8 cellular contexts compared by ENCODE assay signal in the genomic region with DNA sequence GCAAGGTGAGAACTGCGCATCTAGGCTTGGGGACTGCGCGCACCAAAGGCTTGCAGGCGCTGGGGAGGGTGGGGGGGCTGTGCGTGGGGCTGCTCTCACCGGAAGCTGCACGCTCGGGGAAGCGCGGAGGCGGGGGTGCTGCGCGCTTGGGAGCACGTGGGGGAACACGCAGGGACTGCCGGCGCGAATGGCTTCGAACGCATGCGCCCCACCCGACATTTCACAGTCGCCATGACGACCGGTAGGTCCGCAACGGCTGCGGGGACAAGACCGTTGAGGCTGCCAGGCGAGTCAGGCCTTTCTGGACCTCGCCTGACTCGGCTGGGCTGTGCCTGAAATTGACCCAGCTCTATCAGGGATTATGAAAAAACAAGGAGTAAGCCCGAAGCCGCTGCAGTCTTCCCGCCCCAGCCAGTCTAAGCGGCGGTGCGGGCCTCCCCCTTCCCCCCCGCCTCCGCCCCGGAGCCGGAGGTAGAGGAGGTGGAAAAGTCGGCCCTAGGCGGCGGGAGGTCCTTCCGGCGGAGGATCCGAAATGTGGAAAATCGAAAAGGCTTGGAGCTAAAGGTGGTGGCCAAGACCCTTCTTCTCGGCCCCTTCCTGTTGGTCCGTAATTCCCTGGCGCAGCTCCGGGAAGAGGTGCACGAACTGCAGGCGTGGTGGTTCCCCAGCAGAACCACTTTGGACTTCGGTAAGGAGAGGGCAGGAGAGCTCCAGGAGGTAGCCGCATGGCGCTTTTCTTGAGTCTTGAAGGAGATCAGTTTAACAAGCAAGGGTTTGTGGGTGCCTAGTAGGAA. TPM values are rescaled to one million over a fixed set of nuclear protein-coding genes. Genes with fewer than 3 reads are reported as not detected.
DNase-seq lines count a peak whose midpoint lies in the region; ATAC-seq and TF ChIP-seq lines count a peak whose summit lies in the region.

No MANE protein-coding gene starts in this region.

- H3K4me1 ChIP-seq in left lung, result no peaks in the 10 kb centered on the region

- DNase-seq in T1000 (lab: John Stamatoyannopoulos, UW) (peak; percentile 27), cerebellum (ENCODE audit: low spot score) (peak; percentile 73), left lung (peak; percentile 31 to 71)
- peak; percentile 34 for DNase-seq in stimulated activated CD4-positive, alpha-beta T cell treated with anti-CD3 and anti-CD28 coated beads, Interleukin-2, amount 100 ng/mL, for 4 hours (ENCODE audit: low read depth)

- TF ChIP-seq CTCF in left lung (IDR thresholded peaks at IDR 0.05), result no peak

- H3K9me3 ChIP-seq in left lung, result no peaks in the 10 kb centered on the region

- ATAC-seq in GM19463 (IDR thresholded peaks at IDR 0.05; ENCODE audit: unreplicated experiment), result peak; percentile 63
- ATAC-seq in left lung, result peak; percentile 69
- no peak for ATAC-seq in HG03565 (IDR thresholded peaks at IDR 0.05; ENCODE audit: unreplicated experiment)
- no peak for ATAC-seq in HG02678 (IDR thresholded peaks at IDR 0.05; ENCODE audit: unreplicated experiment)
- ATAC-seq in GM21786 (IDR thresholded peaks at IDR 0.05; ENCODE audit: unreplicated experiment), result no peak

- H3K36me3 ChIP-seq in left lung, result no peaks in the 10 kb centered on the region

- H3K4me3 ChIP-seq in left lung, result peak overlapping the region; percentile 25 to 33

- H3K27me3 ChIP-seq in left lung, result peaks cover 13 to 33% of the 10 kb centered on the region in 2 donors

- no peak overlapping the region for H3K27ac ChIP-seq in left lung

- intact Hi-C loops in left lung (cut with DNase I), result no loop called here

RNA-seq across cellular contexts. Expression of gene STEAP1, which starts 34.9 kb away (rescaled TPM):
- total RNA-seq in cerebellum (2.2 TPM), left lung (10 to 100 TPM; 17.5 to 23.6 TPM)

Comparison
In these comparisons a context has a peak if more than half of its experiments do, and no peak if none do; other contexts are left out.
1. ATAC-seq: peak in GM19463 (single experiment) and left lung (single experiment); none in HG03565 (single experiment), HG02678 (single experiment) and GM21786 (single experiment).
2. Peak in every context shown above with its lines, with median percentiles within 50 percentile points of each other: DNase-seq.